Comparison of ENCODE assay signal across 28 cellular contexts in the genomic region with DNA sequence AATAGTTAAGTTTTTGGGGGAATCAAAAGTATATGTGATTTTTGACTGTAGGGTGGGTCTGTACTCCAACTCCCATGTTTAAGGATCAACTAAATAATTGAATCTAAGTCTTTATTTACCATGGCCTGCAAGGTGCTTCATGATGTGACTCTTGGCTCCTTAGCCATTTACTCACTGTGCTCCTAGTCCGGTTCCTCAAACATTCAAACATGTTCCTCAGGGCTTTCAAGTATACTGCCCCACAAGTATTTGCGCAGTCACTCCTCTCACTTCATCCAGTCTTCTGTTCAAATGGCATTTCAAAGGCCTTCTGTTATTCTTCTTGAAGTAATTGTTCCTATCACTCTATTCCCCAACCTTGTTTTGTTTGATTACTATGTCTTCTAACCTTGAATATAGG.
"Had no signal": no experiment of that assay in that cellular context is flagged by ENCODE, and none has a peak within 500 bp of the region (broad histone marks: within the 10 kb centered on the region; RNA-seq: fewer than 3 reads in every experiment).

No MANE protein-coding gene starts in this region.

- H3K4me1 Mint-ChIP-seq: stimulated activated effector memory CD8-positive, alpha-beta T cell treated with anti-CD3 and anti-CD28 coated beads, Interleukin-12 subunit alpha, Interleukin-12 subunit beta, amount 100 ng/mL, for 72 hours; stimulated activated memory B cell treated with anti-CD40 and anti-IgM and Interleukin-4, amounts not matched to agents 10 μg/mL and 1 μg/mL and 100 μg/mL, for 72 hours; stimulated activated naive B cell treated with anti-CD40 and anti-IgM and Interleukin-4, amounts not matched to agents 10 μg/mL and 1 μg/mL and 100 μg/mL, for 72 hours; stimulated activated naive CD8-positive, alpha-beta T cell treated with anti-CD3 and anti-CD28 coated beads, Interleukin-15, amount 100 ng/mL, for 72 hours had no signal

- H3K27ac ChIP-seq: stomach, suprapubic skin, testis, thoracic aorta, thyroid gland, tibial artery, tibial nerve, transverse colon, upper lobe of left lung, uterus, vagina had no signal

- FAIRE-seq: urothelium cell line had no signal

- H3K4me1 ChIP-seq: stomach, suprapubic skin, testis, thyroid gland, tibial artery, tibial nerve, transverse colon, upper lobe of left lung, uterus, vagina had no signal

- H3K4me3 ChIP-seq: stomach, suprapubic skin, testis, thoracic aorta, thyroid gland, tibial artery, tibial nerve, transverse colon, upper lobe of left lung, uterus, vagina had no signal

- H3K4me3 Mint-ChIP-seq: stimulated activated effector memory CD8-positive, alpha-beta T cell treated with anti-CD3 and anti-CD28 coated beads, Interleukin-12 subunit alpha, Interleukin-12 subunit beta, amount 100 ng/mL, for 72 hours; stimulated activated memory B cell treated with anti-CD40 and anti-IgM and Interleukin-4, amounts not matched to agents 10 μg/mL and 1 μg/mL and 100 μg/mL, for 72 hours; stimulated activated naive B cell treated with anti-CD40 and anti-IgM and Interleukin-4, amounts not matched to agents 10 μg/mL and 1 μg/mL and 100 μg/mL, for 72 hours; stimulated activated naive CD8-positive, alpha-beta T cell treated with anti-CD3 and anti-CD28 coated beads, Interleukin-15, amount 100 ng/mL, for 72 hours; stimulated activated naive CD8-positive, alpha-beta T cell treated with anti-CD3 and anti-CD28 coated beads, Interleukin-15, Interleukin-2, amounts not matched to agents 100 ng/mL and 50 ng/mL, for 24 hours; type B pancreatic cell had no signal

- H3K27ac Mint-ChIP-seq: stimulated activated effector memory CD8-positive, alpha-beta T cell treated with anti-CD3 and anti-CD28 coated beads, Interleukin-12 subunit alpha, Interleukin-12 subunit beta, amount 100 ng/mL, for 72 hours; stimulated activated memory B cell treated with anti-CD40 and anti-IgM and Interleukin-4, amounts not matched to agents 10 μg/mL and 1 μg/mL and 100 μg/mL, for 72 hours; stimulated activated naive B cell treated with anti-CD40 and anti-IgM and Interleukin-4, amounts not matched to agents 10 μg/mL and 1 μg/mL and 100 μg/mL, for 72 hours; stimulated activated naive CD8-positive, alpha-beta T cell treated with anti-CD3 and anti-CD28 coated beads, Interleukin-15, amount 100 ng/mL, for 72 hours; stimulated activated naive CD8-positive, alpha-beta T cell treated with anti-CD3 and anti-CD28 coated beads, Interleukin-15, Interleukin-2, amounts not matched to agents 100 ng/mL and 50 ng/mL, for 24 hours; type B pancreatic cell had no signal

- ATAC-seq: stimulated activated effector memory CD8-positive, alpha-beta T cell treated with anti-CD3 and anti-CD28 coated beads, Interleukin-12 subunit alpha, Interleukin-12 subunit beta, amount 100 ng/mL, for 72 hours; stimulated activated memory B cell treated with anti-CD40 and anti-IgM and Interleukin-4, amounts not matched to agents 10 μg/mL and 1 μg/mL and 100 μg/mL, for 72 hours; stimulated activated naive B cell treated with anti-CD40 and anti-IgM and Interleukin-4, amounts not matched to agents 10 μg/mL and 1 μg/mL and 100 μg/mL, for 72 hours; stimulated activated naive CD8-positive, alpha-beta T cell treated with anti-CD3 and anti-CD28 coated beads, Interleukin-15, amount 100 ng/mL, for 72 hours; stimulated activated naive CD8-positive, alpha-beta T cell treated with anti-CD3 and anti-CD28 coated beads, Interleukin-15, Interleukin-2, amounts not matched to agents 100 U/mL and 50 U/mL, for 24 hours had no signal

- H3K27me3 Mint-ChIP-seq: stimulated activated memory B cell treated with anti-CD40 and anti-IgM and Interleukin-4, amounts not matched to agents 10 μg/mL and 1 μg/mL and 100 μg/mL, for 72 hours; stimulated activated naive B cell treated with anti-CD40 and anti-IgM and Interleukin-4, amounts not matched to agents 10 μg/mL and 1 μg/mL and 100 μg/mL, for 72 hours; stimulated activated naive CD8-positive, alpha-beta T cell treated with anti-CD3 and anti-CD28 coated beads, Interleukin-15, amount 100 ng/mL, for 72 hours; stimulated activated naive CD8-positive, alpha-beta T cell treated with anti-CD3 and anti-CD28 coated beads, Interleukin-15, Interleukin-2, amounts not matched to agents 100 ng/mL and 50 ng/mL, for 24 hours; type B pancreatic cell had no signal

- H3K9me3 ChIP-seq: stomach, suprapubic skin, testis, thoracic aorta, thyroid gland, tibial artery, tibial nerve, transverse colon, upper lobe of left lung, uterus, vagina had no signal

- DNase-seq: stimulated activated CD4-positive, alpha-beta T cell treated with anti-CD3 and anti-CD28 coated beads, Interleukin-2, amount 100 ng/mL, for 48 hours; stimulated activated CD4-positive, alpha-beta T cell treated with anti-CD3 and anti-CD28 coated beads, Interleukin-4, amount 100 ng/mL, for 1 hour; stimulated activated CD4-positive, alpha-beta T cell treated with anti-CD3 and anti-CD28 coated beads, Interleukin-4, amount 100 ng/mL, for 24 hours; stimulated activated CD4-positive, alpha-beta T cell treated with anti-CD3 and anti-CD28 coated beads, Interleukin-4, amount 100 ng/mL, for 4 hours; stimulated activated CD8-positive, alpha-beta memory T cell treated with anti-CD3 and anti-CD28 coated beads, Interleukin-4, amount 100 ng/mL, for 48 hours; stimulated activated naive B cell treated with anti-CD40 and anti-IgM and Interleukin-4, amounts not matched to agents 10 μg/mL and 1 μg/mL and 100 μg/mL, for 72 hours; stimulated activated naive CD4-positive, alpha-beta T cell; stimulated activated naive CD4-positive, alpha-beta T cell treated with Interleukin-2 at 50 U/mL for 16 hours; stimulated activated naive CD8-positive, alpha-beta T cell treated with anti-CD3 and anti-CD28 coated beads, Interleukin-15, amount 100 ng/mL, for 72 hours; stimulated activated naive CD8-positive, alpha-beta T cell treated with anti-CD3 and anti-CD28 coated beads, Interleukin-15, Interleukin-2, amounts not matched to agents 100 U/mL and 50 U/mL, for 24 hours; stomach; substantia nigra; testis; thyroid gland; tibial artery; transverse colon; trophoblast cell; upper lobe of left lung; uterus had no signal

- H3K36me3 ChIP-seq: thoracic aorta, uterus had no signal

- H3K9me3 Mint-ChIP-seq: stimulated activated effector memory CD8-positive, alpha-beta T cell treated with anti-CD3 and anti-CD28 coated beads, Interleukin-12 subunit alpha, Interleukin-12 subunit beta, amount 100 ng/mL, for 72 hours; stimulated activated memory B cell treated with anti-CD40 and anti-IgM and Interleukin-4, amounts not matched to agents 10 μg/mL and 1 μg/mL and 100 μg/mL, for 72 hours; stimulated activated naive B cell treated with anti-CD40 and anti-IgM and Interleukin-4, amounts not matched to agents 10 μg/mL and 1 μg/mL and 100 μg/mL, for 72 hours; stimulated activated naive CD8-positive, alpha-beta T cell treated with anti-CD3 and anti-CD28 coated beads, Interleukin-15, amount 100 ng/mL, for 72 hours; stimulated activated naive CD8-positive, alpha-beta T cell treated with anti-CD3 and anti-CD28 coated beads, Interleukin-15, Interleukin-2, amounts not matched to agents 100 ng/mL and 50 ng/mL, for 24 hours; type B pancreatic cell had no signal

- H3K27me3 ChIP-seq: stomach, suprapubic skin, testis, thyroid gland, tibial artery, tibial nerve, transverse colon, upper lobe of left lung, uterus, vagina had no signal
